Comparison of ENCODE assay signal across 27 cellular contexts in genomic region chr11:15695096-15695721, GRCh38.
DNase-seq lines count a peak whose midpoint lies in the region; ATAC-seq and TF ChIP-seq lines count a peak whose summit lies in the region.
"Had no signal": no experiment of that assay in that cellular context is flagged by ENCODE, and none has a peak within 500 bp of the region (broad histone marks: within the 10 kb centered on the region; RNA-seq: fewer than 3 reads in every experiment).

No MANE protein-coding gene starts in this region.

- in situ Hi-C loops in HAP-1 (cut with MboI; ENCODE audit: low sequenced_read_pairs) (no loop called here), GM13976 (cut with MboI; ENCODE audit: low sequenced_read_pairs, unreplicated experiment) (no loop called here)

- 61 to 79% methylated on average over 3 of the region's 3 CpGs for WGBS in endodermal cell (ENCODE audit: insufficient coverage in 1 of 2, insufficient read length in 1 of 2), 2 experiments

- no peaks in the 10 kb centered on the region for H3K4me1 ChIP-seq in HAP-1
- peaks cover 9% of the 10 kb centered on the region for H3K4me1 ChIP-seq in endodermal cell (ENCODE audit: control insufficient read depth, insufficient read depth, low read length)
- no peaks in the 10 kb centered on the region for H3K4me1 ChIP-seq in A673 (ENCODE audit: insufficient read depth, low read length, poor library complexity, severe bottlenecking)
- H3K4me1 ChIP-seq: breast epithelium had no signal

- no peaks in the 10 kb centered on the region for H3K9me3 ChIP-seq in HAP-1
- peaks cover 26% of the 10 kb centered on the region for H3K9me3 ChIP-seq in endodermal cell (ENCODE audit: control insufficient read depth, low read length)
- H3K9me3 ChIP-seq in A673 (ENCODE audit: low read depth, low read length, poor library complexity, severe bottlenecking) = no peaks in the 10 kb centered on the region
- H3K9me3 ChIP-seq: breast epithelium, thoracic aorta had no signal

- no peak overlapping the region for H3K4me3 ChIP-seq in HAP-1
- no peak overlapping the region for H3K4me3 ChIP-seq in endodermal cell (ENCODE audit: low read length)
- no peak overlapping the region for H3K4me3 ChIP-seq in A673 (ENCODE audit: low read depth, low read length, poor library complexity, severe bottlenecking)
- H3K4me3 ChIP-seq: breast epithelium, thoracic aorta had no signal

- CTCF ChIA-PET in A673 (lab: Charles Lee) = no interaction called here

- peak overlapping the region; percentile 55 for H3K9ac ChIP-seq in endodermal cell (ENCODE audit: extremely low read depth, low read length, poor library complexity, severe bottlenecking)
- H3K9ac ChIP-seq: KMS-11 had no signal

- H3K4me1 Mint-ChIP-seq in endodermal cell = peaks cover 16% of the 10 kb centered on the region
- H3K4me1 Mint-ChIP-seq: CD14-positive monocyte, mesothelial cell of epicardium, naive B cell had no signal

- H3K36me3 ChIP-seq in HAP-1 (replicated peaks) (no peaks in the 10 kb centered on the region), endodermal cell (ENCODE audit: control insufficient read depth, insufficient read depth, low read length) (no peaks in the 10 kb centered on the region), A673 (ENCODE audit: insufficient read depth, low read length, poor library complexity, severe bottlenecking) (no peaks in the 10 kb centered on the region)
- H3K36me3 ChIP-seq: breast epithelium, thoracic aorta had no signal

- peak overlapping the region; percentile 34 for H3K27ac ChIP-seq in endodermal cell (ENCODE audit: low read depth, low read length)
- no peak overlapping the region for H3K27ac ChIP-seq in A673 (ENCODE audit: low read depth, low read length, poor library complexity, severe bottlenecking)
- H3K27ac ChIP-seq: breast epithelium, epithelial cell of prostate, KMS-11, RWPE1, thoracic aorta had no signal

- TF ChIP-seq CTCF in endodermal cell (conservative IDR thresholded peaks at IDR 0.05) = no peak
- no peak for TF ChIP-seq CTCF in A673 (conservative IDR thresholded peaks at IDR 0.05; ENCODE audit: low read depth, low read length)
- no peak for TF ChIP-seq CTCF in GM13976 (IDR thresholded peaks at IDR 0.05; ENCODE audit: borderline replicate concordance, control extremely low read depth, extremely low read depth, insufficient read depth, missing control alignments)

- intact Hi-C loops in A673 (cut with micrococcal nuclease; ENCODE audit: unreplicated experiment) = no loop called here

- DNase-seq in DMS153 treated with DMSO at 0.1 percent for 48 hours (lab: John Stamatoyannopoulos, UW; ENCODE audit: unreplicated experiment) = peak; percentile 79
- DNase-seq in HAP-1 (ENCODE audit: low spot score in 2 of 2) = peak; percentile 7 to 14
- DNase-seq in NCI-H2029 treated with DMSO at 0.1 percent for 48 hours (lab: John Stamatoyannopoulos, UW) = peak; percentile 66
- DNase-seq in endodermal cell = peak; percentile 63
- no peak for DNase-seq in COLO829 (ENCODE audit: low spot score)
- no peak for DNase-seq in A673 (ENCODE audit: low spot score)
- no peak for DNase-seq in GM13976 (ENCODE audit: low spot score)
- DNase-seq: activated CD4-positive, alpha-beta T cell treated with anti-CD3 and anti-CD28 coated beads, Interleukin-2, amount 50 U/mL, for 4 hours; activated CD4-positive, CD25-positive, alpha-beta regulatory T cell; activated naive CD4-positive, alpha-beta T cell treated with anti-CD3 and anti-CD28 coated beads, Interleukin-2, amount 50 U/mL, for 16 hours; effector CD4-positive, alpha-beta T cell; glutamatergic neuron; naive B cell; NCI-H2081 treated with DMSO at 0.1 percent for 48 hours; NCI-H526 treated with DMSO at 0.1 percent for 48 hours; nucleus accumbens; stimulated activated naive CD8-positive, alpha-beta T cell treated with anti-CD3 and anti-CD28 coated beads, Interleukin-15, Interleukin-2, amounts not matched to agents 100 U/mL and 50 U/mL, for 24 hours; T-helper 1 cell had no signal

- POLR2A ChIA-PET in A673 (lab: Charles Lee; ENCODE audit: low non-redundant PET) = no interaction called here

- no peaks in the 10 kb centered on the region for H3K27me3 ChIP-seq in HAP-1 (ENCODE audit: low read depth)
- H3K27me3 ChIP-seq in endodermal cell (ENCODE audit: control insufficient read depth, insufficient read depth, low read length, poor library complexity, severe bottlenecking) = no peaks in the 10 kb centered on the region
- H3K27me3 ChIP-seq in A673 (replicated peaks; ENCODE audit: insufficient read depth, low read depth, low read length, poor library complexity) = no peaks in the 10 kb centered on the region
- H3K27me3 ChIP-seq: breast epithelium had no signal

- peaks cover 1% of the 10 kb centered on the region for H3K36me3 Mint-ChIP-seq in endodermal cell (ENCODE audit: low read depth)
- H3K36me3 Mint-ChIP-seq: CD14-positive monocyte, mesothelial cell of epicardium, naive B cell had no signal

- H3K9me3 Mint-ChIP-seq in endodermal cell = peaks cover 23% of the 10 kb centered on the region
- H3K9me3 Mint-ChIP-seq: activated T-helper 1 cell treated with anti-CD3 and anti-CD28 coated beads, Interleukin-12 subunit alpha, Interleukin-12 subunit beta, Interleukin-2, Interleukin-4 antibody, amounts not matched to agents 30 ng/mL and 10 ng/mL and 1 ng/mL, durations not matched to agents 14 hours and 24 hours and 36 hours had no signal

- BruUV-seq in A673 (replicated peaks; lab: Mats Ljungman, UMichigan) = no TSS peak

- H3K27me3 Mint-ChIP-seq in endodermal cell (ENCODE audit: insufficient read depth) = peaks cover 7% of the 10 kb centered on the region

- peak overlapping the region; percentile 38 for H3K27ac Mint-ChIP-seq in endodermal cell
- H3K27ac Mint-ChIP-seq: activated T-helper 1 cell treated with anti-CD3 and anti-CD28 coated beads, Interleukin-12 subunit alpha, Interleukin-12 subunit beta, Interleukin-2, Interleukin-4 antibody, amounts not matched to agents 30 ng/mL and 10 ng/mL and 1 ng/mL, durations not matched to agents 14 hours and 24 hours and 36 hours; CD14-positive monocyte; mesothelial cell of epicardium; naive B cell had no signal

- ATAC-seq in HG03460 (IDR thresholded peaks at IDR 0.05; ENCODE audit: unreplicated experiment) = no peak
- ATAC-seq: stimulated activated naive CD8-positive, alpha-beta T cell treated with anti-CD3 and anti-CD28 coated beads, Interleukin-15, Interleukin-2, amounts not matched to agents 100 U/mL and 50 U/mL, for 24 hours had no signal

- H3K4me3 Mint-ChIP-seq in endodermal cell = no peak overlapping the region
- H3K4me3 Mint-ChIP-seq: activated T-helper 1 cell treated with anti-CD3 and anti-CD28 coated beads, Interleukin-12 subunit alpha, Interleukin-12 subunit beta, Interleukin-2, Interleukin-4 antibody, amounts not matched to agents 30 ng/mL and 10 ng/mL and 1 ng/mL, durations not matched to agents 14 hours and 24 hours and 36 hours; CD14-positive monocyte; mesothelial cell of epicardium; naive B cell had no signal

Comparison
In these comparisons a context has a peak if more than half of its experiments do, and no peak if none do; other contexts are left out.
1. DNase-seq: peak in DMS153 treated with DMSO at 0.1 percent for 48 hours (single experiment), HAP-1 (2 of 2), NCI-H2029 treated with DMSO at 0.1 percent for 48 hours (single experiment) and endodermal cell (single experiment); none in COLO829 (single experiment), A673 (single experiment) and GM13976 (single experiment).